ENCODE assay signal across 9 cellular contexts in genomic region chr6:154994881-154995240, GRCh38. TPM values are rescaled to one million over a fixed set of nuclear protein-coding genes. Genes with fewer than 3 reads are reported as not detected.
A peak's percentile ranks its signal among the peaks of the same experiment; 100 is the strongest.
DNase-seq lines count a peak whose midpoint lies in the region; ATAC-seq, FAIRE-seq and TF ChIP-seq lines count a peak whose summit lies in the region.
"Had no signal": no experiment of that assay in that cellular context is flagged by ENCODE, and none has a peak within 500 bp of the region (broad histone marks: within the 10 kb centered on the region; RNA-seq: fewer than 3 reads in every experiment).

No MANE protein-coding gene starts in this region.

- CTCF ChIA-PET in CD4-positive, alpha-beta memory T cell (lab: Charles Lee; ENCODE audit: partially characterized antibody), result no interaction called here
- CTCF ChIA-PET in OCI-LY7 (lab: Charles Lee; ENCODE audit: unreplicated experiment), result no interaction called here

- no peak for TF ChIP-seq POLR2A in esophagus muscularis mucosa (IDR thresholded peaks at IDR 0.05; ENCODE audit: low read depth)

- 28% methylated on average over 23 of the region's 28 CpGs for WGBS in esophagus muscularis mucosa

- no peak for DNase-seq in CD4-positive, alpha-beta memory T cell
- DNase-seq in OCI-LY7 (ENCODE audit: low spot score), result no peak
- no peak for DNase-seq in esophagus muscularis mucosa (ENCODE audit: extremely low spot score)
- no peak for DNase-seq in progenitor cell of endocrine pancreas (ENCODE audit: low spot score, unreplicated experiment)
- DNase-seq in effector memory CD4-positive, alpha-beta T cell, result no peak
- DNase-seq in stimulated activated CD4-positive, alpha-beta T cell treated with anti-CD3 and anti-CD28 coated beads, Interleukin-2, amount 100 ng/mL, for 24 hours, result no peak
- no peak for DNase-seq in RCC 7860 (ENCODE audit: low spot score)
- DNase-seq: left lung had no signal

- no peaks in the 10 kb centered on the region for H3K27me3 ChIP-seq in CD4-positive, alpha-beta memory T cell (ENCODE audit: insufficient read depth, low read length)
- peaks cover 0 to 32% (median 0%) of the 10 kb centered on the region in 4 donors for H3K27me3 ChIP-seq in esophagus muscularis mucosa
- no peaks in the 10 kb centered on the region for H3K27me3 ChIP-seq in effector memory CD4-positive, alpha-beta T cell (replicated peaks; ENCODE audit: control insufficient read depth, insufficient read depth, low read length, poor library complexity, severe bottlenecking)

- peak overlapping the region in 5 of 8 donors; percentile 10 to 65 (median 42) for H3K4me3 Mint-ChIP-seq in CD4-positive, alpha-beta memory T cell
- H3K4me3 Mint-ChIP-seq in progenitor cell of endocrine pancreas (ENCODE audit: low read depth), result peak overlapping the region; percentile 76

- no peak for ATAC-seq in HG03378 (IDR thresholded peaks at IDR 0.05; ENCODE audit: unreplicated experiment)

- peaks cover 4% of the 10 kb centered on the region for H3K4me1 ChIP-seq in CD4-positive, alpha-beta memory T cell (ENCODE audit: insufficient read depth, low read length)
- H3K4me1 ChIP-seq in OCI-LY7 (ENCODE audit: insufficient read depth, low read length, poor library complexity, severe bottlenecking), result no peaks in the 10 kb centered on the region
- peaks cover 10 to 17% (median 16%) of the 10 kb centered on the region in 4 donors for H3K4me1 ChIP-seq in esophagus muscularis mucosa
- H3K4me1 ChIP-seq in effector memory CD4-positive, alpha-beta T cell (ENCODE audit: control insufficient read depth, insufficient read depth, low read length, poor library complexity, severe bottlenecking), result peaks cover 5% of the 10 kb centered on the region

- no peak overlapping the region for H2AFZ ChIP-seq in OCI-LY7 (ENCODE audit: low read length)

- H3K27ac Mint-ChIP-seq in CD4-positive, alpha-beta memory T cell, result no peak overlapping the region
- H3K27ac Mint-ChIP-seq in progenitor cell of endocrine pancreas, result no peak overlapping the region

- TF ChIP-seq EP300 in esophagus muscularis mucosa (IDR thresholded peaks at IDR 0.05), result no peak

- H3K9me3 ChIP-seq in CD4-positive, alpha-beta memory T cell (ENCODE audit: control insufficient read depth in 1 of 2, low read length in 2 of 2), result no peaks in the 10 kb centered on the region
- H3K9me3 ChIP-seq in OCI-LY7 (ENCODE audit: low read length) (no peaks in the 10 kb centered on the region), esophagus muscularis mucosa (no peaks in the 10 kb centered on the region)
- no peaks in the 10 kb centered on the region for H3K9me3 ChIP-seq in effector memory CD4-positive, alpha-beta T cell (ENCODE audit: control insufficient read depth, low read length)
- H3K9me3 ChIP-seq: left lung had no signal

- H3K27me3 Mint-ChIP-seq in CD4-positive, alpha-beta memory T cell, result peaks cover 16 to 25% of the 10 kb centered on the region in 2 donors
- peaks cover 46% of the 10 kb centered on the region for H3K27me3 Mint-ChIP-seq in progenitor cell of endocrine pancreas

- H3K4me2 ChIP-seq in OCI-LY7 (ENCODE audit: low read length), result no peak overlapping the region

- no peak overlapping the region for H3K4me3 ChIP-seq in CD4-positive, alpha-beta memory T cell (ENCODE audit: low read length in 2 of 2)
- peak overlapping the region; percentile 57 for H3K4me3 ChIP-seq in OCI-LY7 (ENCODE audit: low read depth, low read length, poor library complexity, severe bottlenecking)
- peak overlapping the region; percentile 56 to 63 (median 58) for H3K4me3 ChIP-seq in esophagus muscularis mucosa
- no peak overlapping the region for H3K4me3 ChIP-seq in effector memory CD4-positive, alpha-beta T cell (ENCODE audit: insufficient read depth, low read depth, low read length, poor library complexity, severe bottlenecking)

- TF ChIP-seq CTCF in OCI-LY7 (conservative IDR thresholded peaks at IDR 0.05; ENCODE audit: low read length) (no peak), esophagus muscularis mucosa (IDR thresholded peaks at IDR 0.05) (no peak), progenitor cell of endocrine pancreas (IDR thresholded peaks at IDR 0.05; ENCODE audit: unreplicated experiment) (no peak)

- POLR2A ChIA-PET in CD4-positive, alpha-beta memory T cell (lab: Charles Lee; ENCODE audit: partially characterized antibody), result no interaction called here
- POLR2A ChIA-PET in OCI-LY7 (lab: Charles Lee), result no interaction called here

- H3K36me3 ChIP-seq in CD4-positive, alpha-beta memory T cell (ENCODE audit: insufficient read depth, low read length), result no peaks in the 10 kb centered on the region
- H3K36me3 ChIP-seq in OCI-LY7 (ENCODE audit: insufficient read depth, low read length) (no peaks in the 10 kb centered on the region), esophagus muscularis mucosa (peaks cover 0 to 3% (median 0%) of the 10 kb centered on the region in 4 donors)
- H3K36me3 ChIP-seq in effector memory CD4-positive, alpha-beta T cell (ENCODE audit: control insufficient read depth, insufficient read depth, low read length), result no peaks in the 10 kb centered on the region
- H3K36me3 ChIP-seq: left lung had no signal

- no peaks in the 10 kb centered on the region for H4K20me1 ChIP-seq in OCI-LY7 (ENCODE audit: insufficient read depth, low read length)

- H3K27ac ChIP-seq in CD4-positive, alpha-beta memory T cell (ENCODE audit: low read depth, low read length), result no peak overlapping the region
- no peak overlapping the region for H3K27ac ChIP-seq in OCI-LY7 (ENCODE audit: low read depth, low read length, poor library complexity, severe bottlenecking)
- H3K27ac ChIP-seq in esophagus muscularis mucosa (replicated peaks in 1 of 4), result no peak overlapping the region
- no peak overlapping the region for H3K27ac ChIP-seq in effector memory CD4-positive, alpha-beta T cell (ENCODE audit: insufficient read depth, low read length, poor library complexity, severe bottlenecking)
- H3K27ac ChIP-seq: left lung had no signal

- no peak for FAIRE-seq in RCC 7860 (lab: Jason Lieb, UNC)

- no peaks in the 10 kb centered on the region for H3K79me2 ChIP-seq in OCI-LY7 (ENCODE audit: insufficient read depth, low read depth, low read length)

- peaks cover 4 to 11% (median 6%) of the 10 kb centered on the region in 4 donors for H3K4me1 Mint-ChIP-seq in CD4-positive, alpha-beta memory T cell
- peaks cover 12% of the 10 kb centered on the region for H3K4me1 Mint-ChIP-seq in progenitor cell of endocrine pancreas (ENCODE audit: low read depth)

- no peaks in the 10 kb centered on the region for H3K9me3 Mint-ChIP-seq in CD4-positive, alpha-beta memory T cell
- H3K9me3 Mint-ChIP-seq in progenitor cell of endocrine pancreas (ENCODE audit: low read depth), result no peaks in the 10 kb centered on the region

- intact Hi-C loops in CD4-positive, alpha-beta memory T cell (cut with micrococcal nuclease), result no loop called here
- intact Hi-C loops in OCI-LY7 (cut with micrococcal nuclease; ENCODE audit: unreplicated experiment) (no loop called here), esophagus muscularis mucosa (cut with DNase I) (no loop called here)

- BruUV-seq in OCI-LY7 (replicated peaks; lab: Mats Ljungman, UMichigan), result no TSS peak

- no peaks in the 10 kb centered on the region for H3K36me3 Mint-ChIP-seq in CD4-positive, alpha-beta memory T cell
- H3K36me3 Mint-ChIP-seq in progenitor cell of endocrine pancreas (ENCODE audit: insufficient read depth), result no peaks in the 10 kb centered on the region

- no peaks in the 10 kb centered on the region for H3K9me2 ChIP-seq in OCI-LY7 (ENCODE audit: insufficient read depth, low read length)

RNA-seq across cellular contexts. Expression of gene TIAM2, which starts 0.3 kb away (rescaled TPM):
- 10 to 100 TPM; 10.2 to 11.1 TPM for total RNA-seq in CD4-positive, alpha-beta memory T cell
- polyA plus RNA-seq in CD4-positive, alpha-beta memory T cell, result 1 to 10 TPM in 1 of 2 donors, under 1 TPM in 1; 0.15 to 1.4 TPM
- 5.4 and 8.4 TPM in 2 replicates for total RNA-seq in OCI-LY7 (2014; rRNA removed; shearing (Covaris generic))
- total RNA-seq in OCI-LY7 (2022), result 6.2 and 7.3 TPM in 2 replicates
- 10 to 100 TPM in 3 of 4 donors, 1 to 10 TPM in 1; 8.6 to 17.0 (median 14.8) TPM for total RNA-seq in esophagus muscularis mucosa
- total RNA-seq in progenitor cell of endocrine pancreas, result 14.3 and 15.1 TPM in 2 replicates

Comparison
In these comparisons a context has a peak if more than half of its experiments do, and no peak if none do; other contexts are left out.
1. H3K4me3 ChIP-seq: peak in OCI-LY7 (single experiment) and esophagus muscularis mucosa (4 of 4); none in CD4-positive, alpha-beta memory T cell (0 of 2) and effector memory CD4-positive, alpha-beta T cell (single experiment).